ENCODE assay signal across 2 cellular contexts in the genomic region with DNA sequence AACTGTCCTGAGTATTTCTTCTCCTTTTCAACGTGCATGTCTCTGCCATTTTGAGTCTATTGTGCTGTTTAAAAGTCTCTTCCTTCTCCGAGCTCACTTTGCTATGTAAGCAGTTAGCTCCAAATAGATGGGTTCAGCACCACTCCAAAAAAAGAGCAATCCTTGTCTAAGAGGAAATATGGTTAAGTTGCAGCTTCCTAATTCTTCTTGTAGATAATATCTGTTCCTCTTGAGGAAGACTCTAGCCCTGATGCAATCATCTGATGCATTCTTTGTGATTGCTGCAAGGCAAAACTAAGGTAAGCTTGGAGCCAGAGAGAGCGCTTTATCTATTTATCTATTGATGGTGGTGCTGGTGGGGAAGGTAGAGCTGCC.
TF ChIP-seq lines count a peak whose summit lies in the region.

No MANE protein-coding gene starts in this region.

TF ChIP-seq in liver, 16 proteins besides CTCF, POLR2A, EP300 and RAD21:
- no peak for TF ChIP-seq FOXA1 (IDR thresholded peaks at IDR 0.05)
- TF ChIP-seq, protein P1, sequence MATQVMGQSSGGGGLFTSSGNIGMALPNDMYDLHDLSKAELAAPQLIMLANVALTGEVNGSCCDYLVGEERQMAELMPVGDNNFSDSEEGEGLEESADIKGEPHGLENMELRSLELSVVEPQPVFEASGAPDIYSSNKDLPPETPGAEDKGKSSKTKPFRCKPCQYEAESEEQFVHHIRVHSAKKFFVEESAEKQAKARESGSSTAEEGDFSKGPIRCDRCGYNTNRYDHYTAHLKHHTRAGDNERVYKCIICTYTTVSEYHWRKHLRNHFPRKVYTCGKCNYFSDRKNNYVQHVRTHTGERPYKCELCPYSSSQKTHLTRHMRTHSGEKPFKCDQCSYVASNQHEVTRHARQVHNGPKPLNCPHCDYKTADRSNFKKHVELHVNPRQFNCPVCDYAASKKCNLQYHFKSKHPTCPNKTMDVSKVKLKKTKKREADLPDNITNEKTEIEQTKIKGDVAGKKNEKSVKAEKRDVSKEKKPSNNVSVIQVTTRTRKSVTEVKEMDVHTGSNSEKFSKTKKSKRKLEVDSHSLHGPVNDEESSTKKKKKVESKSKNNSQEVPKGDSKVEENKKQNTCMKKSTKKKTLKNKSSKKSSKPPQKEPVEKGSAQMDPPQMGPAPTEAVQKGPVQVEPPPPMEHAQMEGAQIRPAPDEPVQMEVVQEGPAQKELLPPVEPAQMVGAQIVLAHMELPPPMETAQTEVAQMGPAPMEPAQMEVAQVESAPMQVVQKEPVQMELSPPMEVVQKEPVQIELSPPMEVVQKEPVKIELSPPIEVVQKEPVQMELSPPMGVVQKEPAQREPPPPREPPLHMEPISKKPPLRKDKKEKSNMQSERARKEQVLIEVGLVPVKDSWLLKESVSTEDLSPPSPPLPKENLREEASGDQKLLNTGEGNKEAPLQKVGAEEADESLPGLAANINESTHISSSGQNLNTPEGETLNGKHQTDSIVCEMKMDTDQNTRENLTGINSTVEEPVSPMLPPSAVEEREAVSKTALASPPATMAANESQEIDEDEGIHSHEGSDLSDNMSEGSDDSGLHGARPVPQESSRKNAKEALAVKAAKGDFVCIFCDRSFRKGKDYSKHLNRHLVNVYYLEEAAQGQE (IDR thresholded peaks at IDR 0.05): peak; percentile 62

TF ChIP-seq in HepG2, 621 proteins besides CTCF, POLR2A, EP300 and RAD21:
- no peak for TF ChIP-seq PAX8 (CRISPR knock-in tag; IDR thresholded peaks at IDR 0.05; ENCODE audit: borderline replicate concordance)
- TF ChIP-seq, protein P2, sequence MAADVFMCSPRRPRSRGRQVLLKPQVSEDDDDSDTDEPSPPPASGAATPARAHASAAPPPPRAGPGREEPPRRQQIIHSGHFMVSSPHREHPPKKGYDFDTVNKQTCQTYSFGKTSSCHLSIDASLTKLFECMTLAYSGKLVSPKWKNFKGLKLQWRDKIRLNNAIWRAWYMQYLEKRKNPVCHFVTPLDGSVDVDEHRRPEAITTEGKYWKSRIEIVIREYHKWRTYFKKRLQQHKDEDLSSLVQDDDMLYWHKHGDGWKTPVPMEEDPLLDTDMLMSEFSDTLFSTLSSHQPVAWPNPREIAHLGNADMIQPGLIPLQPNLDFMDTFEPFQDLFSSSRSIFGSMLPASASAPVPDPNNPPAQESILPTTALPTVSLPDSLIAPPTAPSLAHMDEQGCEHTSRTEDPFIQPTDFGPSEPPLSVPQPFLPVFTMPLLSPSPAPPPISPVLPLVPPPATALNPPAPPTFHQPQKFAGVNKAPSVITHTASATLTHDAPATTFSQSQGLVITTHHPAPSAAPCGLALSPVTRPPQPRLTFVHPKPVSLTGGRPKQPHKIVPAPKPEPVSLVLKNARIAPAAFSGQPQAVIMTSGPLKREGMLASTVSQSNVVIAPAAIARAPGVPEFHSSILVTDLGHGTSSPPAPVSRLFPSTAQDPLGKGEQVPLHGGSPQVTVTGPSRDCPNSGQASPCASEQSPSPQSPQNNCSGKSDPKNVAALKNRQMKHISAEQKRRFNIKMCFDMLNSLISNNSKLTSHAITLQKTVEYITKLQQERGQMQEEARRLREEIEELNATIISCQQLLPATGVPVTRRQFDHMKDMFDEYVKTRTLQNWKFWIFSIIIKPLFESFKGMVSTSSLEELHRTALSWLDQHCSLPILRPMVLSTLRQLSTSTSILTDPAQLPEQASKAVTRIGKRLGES (CRISPR knock-in tag; IDR thresholded peaks at IDR 0.05; ENCODE audit: borderline replicate concordance): no peak
- no peak for TF ChIP-seq MEF2D (CRISPR knock-in tag; IDR thresholded peaks at IDR 0.05)
- TF ChIP-seq RFX3 (CRISPR knock-in tag; IDR thresholded peaks at IDR 0.05): no peak
- TF ChIP-seq HNRNPH1 (optimal IDR thresholded peaks at IDR 0.05; ENCODE audit: low read depth, low read length): no peak
- TF ChIP-seq ZNF713 (CRISPR knock-in tag; IDR thresholded peaks at IDR 0.05): no peak
- no peak for TF ChIP-seq RARG (CRISPR knock-in tag; IDR thresholded peaks at IDR 0.05; ENCODE audit: low read depth)
- TF ChIP-seq FOSL1 (CRISPR knock-in tag; IDR thresholded peaks at IDR 0.05; ENCODE audit: borderline replicate concordance): no peak
